ENCODE assay signal across 16 cellular contexts in the genomic region with DNA sequence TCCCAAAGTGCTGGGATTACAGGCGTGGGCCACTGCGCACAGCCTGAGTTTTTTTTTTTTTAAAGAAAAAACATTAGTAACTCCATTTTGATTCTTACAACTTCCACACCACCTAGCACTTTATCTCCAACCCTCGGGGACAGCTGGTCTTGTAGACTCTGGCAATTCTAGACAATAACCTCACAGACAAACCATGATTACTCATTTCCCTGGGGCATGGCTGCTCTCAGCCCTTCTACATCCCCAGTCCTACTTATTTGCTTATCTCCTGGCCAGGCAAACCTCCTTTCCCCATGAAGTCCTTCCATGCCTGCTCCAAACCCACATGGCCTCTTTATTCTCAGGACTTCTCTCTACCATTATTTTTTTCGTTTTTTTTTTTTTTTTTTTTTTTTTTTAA.
DNase-seq lines count a peak whose midpoint lies in the region; ATAC-seq and TF ChIP-seq lines count a peak whose summit lies in the region.
"Had no signal": no experiment of that assay in that cellular context is flagged by ENCODE, and none has a peak within 500 bp of the region (broad histone marks: within the 10 kb centered on the region; RNA-seq: fewer than 3 reads in every experiment).

No MANE protein-coding gene starts in this region.

- H3K27me3 Mint-ChIP-seq in HFFc6 (ENCODE audit: insufficient read depth), result peaks cover 19% of the 10 kb centered on the region
- H3K27me3 Mint-ChIP-seq: naive thymus-derived CD8-positive, alpha-beta T cell; T-cell had no signal

- ATAC-seq in HG03095 (IDR thresholded peaks at IDR 0.05; ENCODE audit: unreplicated experiment) (no peak), esophagus mucosa (no peak)
- ATAC-seq: naive thymus-derived CD8-positive, alpha-beta T cell; T-cell had no signal

- DNase-seq in AG09309 (ENCODE audit: low read depth) (peak; percentile 49), HFFc6 (no peak), cardiac fibroblast (ENCODE audit: low read depth in 2 of 2) (peak; percentile 77 to 96), hepatic stellate cell (ENCODE audit: low spot score) (peak; percentile 29), NCI-H1105 (lab: John Stamatoyannopoulos, UW) (no peak)
- no peak for DNase-seq in stimulated activated CD4-positive, alpha-beta T cell treated with anti-CD3 and anti-CD28 coated beads, Interleukin-1b, Interleukin-23, amount 100 ng/mL, for 48 hours
- DNase-seq: activated CD4-positive, CD25-positive, alpha-beta regulatory T cell treated with anti-CD3 and anti-CD28 coated beads, Interleukin-2, amount 50 U/mL, for 72 hours; kidney glomerular epithelial cell; naive thymus-derived CD8-positive, alpha-beta T cell; NCI-H1048; sigmoid colon; stimulated activated naive CD4-positive, alpha-beta T cell treated with Interleukin-2 at 50 U/mL for 16 hours; T-cell had no signal

- no peak for TF ChIP-seq CTCF in AG09309 (IDR thresholded peaks at IDR 0.05; ENCODE audit: control insufficient read depth, insufficient read depth, low read depth, low read length, missing control alignments)
- no peak for TF ChIP-seq CTCF in HFFc6 (IDR thresholded peaks at IDR 0.05)
- no peak for TF ChIP-seq CTCF in cardiac fibroblast (IDR thresholded peaks at IDR 0.05; ENCODE audit: low read depth, low read length)

- H3K4me1 Mint-ChIP-seq in HFFc6 (ENCODE audit: low read depth), result peaks cover 25% of the 10 kb centered on the region
- H3K4me1 Mint-ChIP-seq: T-cell had no signal

- peak overlapping the region; percentile 21; the same call in 1 of the 2 replicates for H3K4me3 Mint-ChIP-seq in HFFc6
- H3K4me3 Mint-ChIP-seq: T-cell had no signal

- H3K36me3 Mint-ChIP-seq in HFFc6 (ENCODE audit: low read depth), result peaks cover 72% of the 10 kb centered on the region

- H3K4me3 ChIP-seq in AG09309 (ENCODE audit: control insufficient read depth, low read depth, low read length) (no peak overlapping the region), cardiac fibroblast (replicated peaks in 1 of 2; ENCODE audit: low read depth in 2 of 2, low read length in 2 of 2) (no peak overlapping the region)
- H3K4me3 ChIP-seq: BLaER1, sigmoid colon had no signal

- peaks cover 16% of the 10 kb centered on the region for H3K9me3 Mint-ChIP-seq in HFFc6
- H3K9me3 Mint-ChIP-seq: T-cell had no signal

- H3K27ac Mint-ChIP-seq in HFFc6, result 0 out of 2 replicates have a peak overlapping the region, but pooled peaks have one; percentile 36

Comparison
In these comparisons a context has a peak if more than half of its experiments do, and no peak if none do; other contexts are left out.
1. DNase-seq: peak in AG09309 (single experiment), cardiac fibroblast (2 of 2) and hepatic stellate cell (single experiment); none in HFFc6 (single experiment), stimulated activated CD4-positive, alpha-beta T cell treated with anti-CD3 and anti-CD28 coated beads, Interleukin-1b, Interleukin-23, amount 100 ng/mL, for 48 hours (single experiment) and NCI-H1105 (single experiment).